In genomic region chr5:145222622-145223021, GRCh38 we compare ENCODE assay signal across 7 cellular contexts.
"Had no signal": no experiment of that assay in that cellular context is flagged by ENCODE, and none has a peak within 500 bp of the region (broad histone marks: within the 10 kb centered on the region; RNA-seq: fewer than 3 reads in every experiment).

No MANE protein-coding gene starts in this region.

- H3K4me2 ChIP-seq: KMS-11 had no signal

- ATAC-seq: HepG2 had no signal

- DNase-seq: IMR-90, KBM-7, KG1 had no signal

- H3K27ac ChIP-seq: HL-60, KMS-11 had no signal

- FAIRE-seq: HepG2, HTR-8/SVneo had no signal

- H3K9ac ChIP-seq: KMS-11 had no signal
